In the genomic region with DNA sequence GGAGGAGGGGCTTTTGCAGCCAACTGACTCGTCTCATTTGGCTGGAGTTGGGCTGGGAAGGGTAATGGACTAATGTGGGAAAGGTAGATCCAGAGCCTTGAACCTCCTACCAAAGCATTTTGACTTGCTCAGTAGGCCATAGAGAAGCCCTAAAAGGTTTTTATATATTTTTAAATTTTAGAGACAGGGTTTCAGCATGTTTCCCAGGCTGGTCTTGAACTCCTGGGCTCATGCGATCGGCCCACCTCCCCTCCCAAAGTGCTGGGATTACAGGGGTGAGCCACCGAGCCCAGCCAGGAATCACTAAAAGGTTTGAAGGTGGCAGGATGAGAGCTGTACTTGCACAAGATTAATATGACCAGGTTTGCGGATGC, we compare ENCODE assay signal across 11 cellular contexts. TPM values are rescaled to one million over a fixed set of nuclear protein-coding genes. Genes with fewer than 3 reads are reported as not detected.
DNase-seq lines count a peak whose midpoint lies in the region; ATAC-seq, FAIRE-seq and TF ChIP-seq lines count a peak whose summit lies in the region.
"Had no signal": no experiment of that assay in that cellular context is flagged by ENCODE, and none has a peak within 500 bp of the region (broad histone marks: within the 10 kb centered on the region; RNA-seq: fewer than 3 reads in every experiment).

No MANE protein-coding gene starts in this region.

- no peak overlapping the region for H4K8ac ChIP-seq in IMR-90 (ENCODE audit: low read depth in 2 of 2, low read length in 2 of 2)

- DNase-seq in SK-N-SH: no peak
- no peak for DNase-seq in IMR-90
- DNase-seq in GM12878 (ENCODE audit: low read depth, low spot score): no peak
- no peak for DNase-seq in HFFc6
- DNase-seq in psoas muscle: no peak

- no peak overlapping the region for H2BK5ac ChIP-seq in IMR-90 (ENCODE audit: low read depth, low read length, poor library complexity, severe bottlenecking)

- H4K5ac ChIP-seq in IMR-90 (ENCODE audit: low read depth, low read length): no peak overlapping the region

- ATAC-seq in SK-N-SH treated with all-trans-retinoic acid at 6 μM for 48 hours (no peak), IMR-90 (ENCODE audit: low read depth) (no peak), GM12878 (no peak), GM18505 (IDR thresholded peaks at IDR 0.05; ENCODE audit: unreplicated experiment) (no peak), psoas muscle (no peak)

- BruUV-seq in IMR-90 (replicated peaks; lab: Mats Ljungman, UMichigan): no TSS peak
- BruUV-seq in GM12878 (replicated peaks; lab: Mats Ljungman, UMichigan): no TSS peak

- H3K9me1 ChIP-seq in IMR-90 (ENCODE audit: insufficient read depth, low read length): peaks cover 6% of the 10 kb centered on the region; the same call in 1 of the 2 replicates

- POLR2A ChIA-PET in SK-N-SH (lab: Yijun Ruan, JAX) (interaction anchor here (1.1 to 1.3 kb wide), 2 partner anchors 230 to 248 kb away, joined by 3 read pairs; no protein-coding TSS in a partner anchor), IMR-90 (lab: Charles Lee; ENCODE audit: unreplicated experiment) (no interaction called here), GM12878 (lab: Charles Lee) (interaction anchor here (0.9 to 1.7 kb wide), 4 partner anchors 12 to 342 kb away, joined by 3 to 9 read pairs (median 4); no protein-coding TSS in a partner anchor)

- dilution Hi-C loops in IMR-90 (cut with HindIII; ENCODE audit: low sequenced_read_pairs, unreplicated experiment): no loop called here

- H2BK120ac ChIP-seq in IMR-90 (ENCODE audit: low read depth, low read length): no peak overlapping the region

- no peak overlapping the region for H3K14ac ChIP-seq in IMR-90 (replicated peaks; ENCODE audit: low read depth, low read length)

- H3K56ac ChIP-seq in IMR-90 (ENCODE audit: extremely low read depth, insufficient read depth, low read length): no peak overlapping the region

- TF ChIP-seq EP300 in SK-N-SH (IDR thresholded peaks at IDR 0.05; ENCODE audit: borderline replicate concordance in 1 of 2, low read depth in 1 of 2, low read length in 1 of 2) (no peak), GM12878 (IDR thresholded peaks at IDR 0.05; ENCODE audit: borderline replicate concordance in 1 of 2, control insufficient read depth in 1 of 2, low read depth in 2 of 2, low read length in 2 of 2) (no peak)

- RAD21 ChIA-PET in GM12878 (lab: Charles Lee; ENCODE audit: unreplicated experiment): interaction anchor here (0.6 to 8.2 kb wide), 25 partner anchors 10 to 415 kb away, joined by 3 to 74 read pairs (median 4); a partner anchor contains a TSS

- H3K4me1 ChIP-seq in SK-N-SH (ENCODE audit: control insufficient read depth in 1 of 2, insufficient read depth in 2 of 2, low read depth in 1 of 2, low read length in 1 of 2): peaks cover 16 to 21% of the 10 kb centered on the region in 2 experiments; a peak in 3 of 4 replicates
- peaks cover 5% of the 10 kb centered on the region; the same call in 1 of the 2 replicates for H3K4me1 ChIP-seq in IMR-90 (ENCODE audit: control insufficient read depth, insufficient read depth, low read length)
- H3K4me1 ChIP-seq in GM12878 (ENCODE audit: control insufficient read depth, insufficient read depth, low read length): no peaks in the 10 kb centered on the region; the same call in 1 of the 2 replicates
- H3K4me1 ChIP-seq in neuron (ENCODE audit: insufficient read depth, low read length): peaks cover 24% of the 10 kb centered on the region
- H3K4me1 ChIP-seq in psoas muscle: peaks cover 10% of the 10 kb centered on the region

- TF ChIP-seq POLR2A in IMR-90 (IDR thresholded peaks at IDR 0.05; ENCODE audit: low read depth, low read length) (no peak), GM12878 (IDR thresholded peaks at IDR 0.05; ENCODE audit: low read depth, low read length) (no peak), GM18505 (IDR thresholded peaks at IDR 0.05; ENCODE audit: borderline replicate concordance, extremely low read depth, insufficient read depth, insufficient read length) (no peak)

- SMC1A ChIA-PET in GM12878 (lab: Charles Lee; ENCODE audit: uncharacterized antibody, unreplicated experiment): interaction anchor here (0.6 to 6.0 kb wide), 26 partner anchors 9 to 1755 kb away, joined by 3 to 58 read pairs (median 6); a partner anchor contains a TSS

- CTCF ChIA-PET in SK-N-SH (lab: Yijun Ruan, JAX): interaction anchor here (0.6 to 10.1 kb wide), 48 partner anchors 12 to 485 kb away, joined by 3 to 284 read pairs (median 6); a partner anchor contains a TSS
- CTCF ChIA-PET in IMR-90 (lab: Yijun Ruan, JAX): interaction anchor here (0.6 to 2.1 kb wide), 6 partner anchors 101 to 312 kb away, joined by 3 to 9 read pairs (median 3); no protein-coding TSS in a partner anchor
- CTCF ChIA-PET in GM12878 (lab: Yijun Ruan, JAX): interaction anchor here (0.7 to 19.8 kb wide), 46 partner anchors 10 to 660 kb away, joined by 3 to 291 read pairs (median 5); a partner anchor contains a TSS

- no peak overlapping the region for H2AK9ac ChIP-seq in IMR-90 (replicated peaks; ENCODE audit: low read depth, low read length, poor library complexity)

- H3K9me2 ChIP-seq in SK-N-SH: no peaks in the 10 kb centered on the region

- H3K36me3 ChIP-seq in SK-N-SH (replicated peaks in 1 of 2; ENCODE audit: control insufficient read depth in 1 of 2, insufficient read depth in 2 of 2, low read length in 1 of 2): no peaks in the 10 kb centered on the region
- H3K36me3 ChIP-seq in IMR-90 (ENCODE audit: control insufficient read depth, insufficient read depth, low read length): no peaks in the 10 kb centered on the region
- H3K36me3 ChIP-seq in GM12878 (ENCODE audit: control insufficient read depth in 2 of 2, insufficient read depth in 2 of 2, low read length in 1 of 2): no peaks in the 10 kb centered on the region
- no peaks in the 10 kb centered on the region for H3K36me3 ChIP-seq in neuron (ENCODE audit: insufficient read depth, low read length)
- H3K36me3 ChIP-seq in psoas muscle (ENCODE audit: insufficient read depth in 1 of 2, low read depth in 1 of 2): peaks cover 0 to 2% of the 10 kb centered on the region in 2 donors
- H3K36me3 ChIP-seq: sigmoid colon had no signal

- H3K4ac ChIP-seq in IMR-90 (ENCODE audit: low read depth, low read length): no peak overlapping the region

- no peak overlapping the region; the same call in 1 of the 2 replicates for H3K4me3 Mint-ChIP-seq in HFFc6

- H3K27me3 ChIP-seq in SK-N-SH (ENCODE audit: insufficient read depth): no peaks in the 10 kb centered on the region
- H3K27me3 ChIP-seq in IMR-90 (ENCODE audit: control insufficient read depth, insufficient read depth, low read length): no peaks in the 10 kb centered on the region
- no peaks in the 10 kb centered on the region for H3K27me3 ChIP-seq in GM12878 (replicated peaks in 1 of 2; ENCODE audit: control insufficient read depth in 2 of 2, insufficient read depth in 2 of 2, low read length in 1 of 2)
- no peaks in the 10 kb centered on the region for H3K27me3 ChIP-seq in neuron (ENCODE audit: insufficient read depth, low read length)
- no peaks in the 10 kb centered on the region for H3K27me3 ChIP-seq in psoas muscle (ENCODE audit: insufficient read depth in 3 of 3, low read length in 2 of 3)
- H3K27me3 ChIP-seq: sigmoid colon had no signal

- H3K79me1 ChIP-seq in IMR-90 (ENCODE audit: low read depth in 1 of 2, low read length in 2 of 2): peaks cover 6 to 13% of the 10 kb centered on the region in 2 experiments

- in situ Hi-C loops in IMR-90 (cut with MboI; ENCODE audit: low sequenced_read_pairs): no loop called here
- in situ Hi-C loops in GM12878 (cut with MboI): loop anchor here (5.0 kb wide), 3 partner anchors 227 to 312 kb away; no protein-coding TSS in a partner anchor

- H3K9me3 ChIP-seq in SK-N-SH (no peaks in the 10 kb centered on the region), IMR-90 (ENCODE audit: control insufficient read depth, insufficient read depth, low read length) (no peaks in the 10 kb centered on the region), GM12878 (replicated peaks; ENCODE audit: control insufficient read depth, insufficient read depth, low read length) (no peaks in the 10 kb centered on the region), neuron (ENCODE audit: low read length) (no peaks in the 10 kb centered on the region), psoas muscle (no peaks in the 10 kb centered on the region)
- H3K9me3 ChIP-seq: sigmoid colon had no signal

- H3K9me3 Mint-ChIP-seq in HFFc6: no peaks in the 10 kb centered on the region

- no peak overlapping the region for H4K91ac ChIP-seq in IMR-90 (ENCODE audit: insufficient read depth, low read depth, low read length)

- no peak overlapping the region for H2AK5ac ChIP-seq in IMR-90 (ENCODE audit: low read depth, low read length)

- no peak for TF ChIP-seq RAD21 in SK-N-SH (IDR thresholded peaks at IDR 0.05; ENCODE audit: low read length)
- no peak for TF ChIP-seq RAD21 in IMR-90 (IDR thresholded peaks at IDR 0.05; ENCODE audit: low read length)
- TF ChIP-seq RAD21 in GM12878 (IDR thresholded peaks at IDR 0.05; ENCODE audit: insufficient read depth, low read depth, low read length): no peak

- TF ChIP-seq CTCF in SK-N-SH (IDR thresholded peaks at IDR 0.05) (no peak), IMR-90 (conservative IDR thresholded peaks at IDR 0.05; ENCODE audit: low read depth, low read length) (no peak), GM12878 (IDR thresholded peaks at IDR 0.05 in 2 of 3, conservative IDR thresholded peaks at IDR 0.05 in 1 of 3; ENCODE audit: control insufficient read depth in 2 of 3, extremely low read depth in 1 of 3, insufficient read depth in 1 of 3, low read depth in 3 of 3, low read length in 3 of 3) (no peak), HFFc6 (IDR thresholded peaks at IDR 0.05) (no peak), psoas muscle (IDR thresholded peaks at IDR 0.05) (no peak)

- no peak overlapping the region for H3K18ac ChIP-seq in IMR-90 (ENCODE audit: low read depth, low read length)

- intact Hi-C loops in IMR-90 (cut with micrococcal nuclease) (no loop called here), GM12878 (cut with micrococcal nuclease; ENCODE audit: unreplicated experiment) (loop anchor here (2.0 to 10.0 kb wide), 7 partner anchors 187 to 660 kb away; a partner anchor contains a TSS), psoas muscle (cut with DNase I) (loop anchor here in 1 of 2 donors (2.0 to 5.0 kb wide), 3 partner anchors 227 to 314 kb away; no protein-coding TSS in a partner anchor)

- H3K4me2 ChIP-seq in SK-N-SH (peak overlapping the region; percentile 97; the same call in 1 of the 2 replicates), IMR-90 (ENCODE audit: low read depth, low read length) (no peak overlapping the region), GM12878 (ENCODE audit: control insufficient read depth, insufficient read depth) (0 out of 2 replicates have a peak overlapping the region, but pooled peaks have one; percentile 45)

- H2AFZ ChIP-seq in SK-N-SH (ENCODE audit: low read depth) (peak overlapping the region; percentile 68; the same call in 1 of the 2 replicates), IMR-90 (replicated peaks; ENCODE audit: low read length, poor library complexity) (peak overlapping the region; percentile 88), GM12878 (ENCODE audit: control insufficient read depth, low read depth, low read length) (peak overlapping the region; percentile 35), neuron (ENCODE audit: low read depth, low read length) (peak overlapping the region; percentile 27)

- no peaks in the 10 kb centered on the region for H3K36me3 Mint-ChIP-seq in HFFc6 (ENCODE audit: low read depth)

- H4K20me1 ChIP-seq in SK-N-SH (ENCODE audit: insufficient read depth): no peaks in the 10 kb centered on the region
- H4K20me1 ChIP-seq in IMR-90 (ENCODE audit: insufficient read depth, low read length): no peaks in the 10 kb centered on the region
- no peaks in the 10 kb centered on the region for H4K20me1 ChIP-seq in GM12878 (ENCODE audit: control insufficient read depth, insufficient read depth)

- H3K4me3 ChIP-seq in SK-N-SH (ENCODE audit: low read depth in 2 of 2, low read length in 1 of 2) (no peak overlapping the region), IMR-90 (ENCODE audit: insufficient read depth, low read depth, low read length) (no peak overlapping the region), GM12878 (no peak overlapping the region), neuron (ENCODE audit: low read length) (no peak overlapping the region), psoas muscle (no peak overlapping the region)
- H3K4me3 ChIP-seq: sigmoid colon had no signal

- H3K79me2 ChIP-seq in SK-N-SH (ENCODE audit: insufficient read depth) (peaks cover 18% of the 10 kb centered on the region), GM12878 (ENCODE audit: control insufficient read depth, insufficient read depth, low read length) (peaks cover 31% of the 10 kb centered on the region)

- no peak for FAIRE-seq in GM12878 (lab: Jason Lieb, UNC)
- FAIRE-seq: colon had no signal

- no peak overlapping the region for H3K23ac ChIP-seq in IMR-90 (ENCODE audit: low read depth, low read length)

- peak overlapping the region; percentile 53 to 97; a peak in 3 of 4 replicates for H3K27ac ChIP-seq in SK-N-SH (ENCODE audit: low read depth in 2 of 2, low read length in 1 of 2)
- no peak overlapping the region for H3K27ac ChIP-seq in IMR-90 (ENCODE audit: insufficient read depth, low read length)
- no peak overlapping the region for H3K27ac ChIP-seq in GM12878 (ENCODE audit: control insufficient read depth, insufficient read depth)
- H3K27ac ChIP-seq in psoas muscle: no peak overlapping the region
- H3K27ac ChIP-seq: 22Rv1, sigmoid colon had no signal

- H3K27ac Mint-ChIP-seq in HFFc6: no peak overlapping the region

- WGBS in SK-N-SH (ENCODE audit: low lambda C conversion rate): 82% methylated on average over 5 of the region's 5 CpGs
- no CpG with 5 or more reads among the region's 5 CpGs for WGBS in IMR-90 (ENCODE audit: extremely low coverage in 2 of 2, insufficient read length in 1 of 2), 2 experiments
- WGBS in GM12878 (ENCODE audit: insufficient coverage, insufficient replicate concordance, low lambda C conversion rate, missing lambda C conversion rate): 67% methylated on average over 5 of the region's 5 CpGs
- WGBS in psoas muscle, 3 donors: 72 to 74% (median 73%) methylated on average over 5 of the region's 5 CpGs

- no peak overlapping the region for H3K9ac ChIP-seq in SK-N-SH
- no peak overlapping the region for H3K9ac ChIP-seq in IMR-90 (ENCODE audit: low read depth, low read length)
- no peak overlapping the region for H3K9ac ChIP-seq in GM12878 (ENCODE audit: control insufficient read depth, insufficient read depth, low read length)

- H2BK15ac ChIP-seq in IMR-90 (ENCODE audit: low read depth, low read length): no peak overlapping the region

- H3K27me3 Mint-ChIP-seq in HFFc6 (ENCODE audit: insufficient read depth): no peaks in the 10 kb centered on the region; the same call in 1 of the 2 replicates

- peaks cover 42% of the 10 kb centered on the region for H3K4me1 Mint-ChIP-seq in HFFc6 (ENCODE audit: low read depth)

- peaks cover 24% of the 10 kb centered on the region for H3F3A ChIP-seq in SK-N-SH (replicated peaks; ENCODE audit: insufficient read depth)

- no peak overlapping the region for H2BK20ac ChIP-seq in IMR-90 (ENCODE audit: low read depth, low read length)

RNA-seq across cellular contexts. Expression of a gene that starts 2.0 kb away (rescaled TPM):
- 14.0 and 18.4 TPM in 2 replicates for polyA plus RNA-seq in SK-N-SH (2012; rRNA removed)
- polyA plus RNA-seq in SK-N-SH (2012; cell fraction: cytosol; rRNA removed): 23.1 and 29.2 TPM in 2 replicates
- 10.6 and 14.8 TPM in 2 replicates for polyA plus RNA-seq in SK-N-SH (2012; cell fraction: nucleus; rRNA removed)
- 4.1 and 5.0 TPM in 2 replicates for total RNA-seq in IMR-90 (2012; rRNA removed)
- 3.4 and 4.1 TPM in 2 replicates for polyA plus RNA-seq in IMR-90 (2012; rRNA removed)
- polyA plus RNA-seq in IMR-90 (2012; cell fraction: cytosol; rRNA removed): 0.93 and 2.8 TPM in 2 replicates
- polyA plus RNA-seq in IMR-90 (2012; cell fraction: nucleus; rRNA removed; ENCODE audit: low replicate concordance): 0.82 and 2.8 TPM in 2 replicates
- 66.8 and 74.2 TPM in 2 replicates for total RNA-seq in GM12878 (2013; cell fraction: nucleolus; rRNA removed)
- 29.3 and 36.0 TPM in 2 replicates for total RNA-seq in GM12878 (2014; rRNA removed)
- total RNA-seq in GM12878 (2014; rRNA removed; fragmentation: Illumina TruSeq; extraction: Trizol): 56.0 and 59.8 TPM in 2 replicates
- total RNA-seq in GM12878 (2021): 57.1 and 62.4 TPM in 2 replicates
- 31.7 TPM for polyA plus RNA-seq in GM12878 (2011; ENCODE audit: low read depth)
- polyA plus RNA-seq in GM12878 (2011; rRNA removed): 56.1 and 71.0 TPM in 2 replicates
- polyA plus RNA-seq in GM12878 (2011; cell fraction: cytosol; rRNA removed): 33.6 and 48.4 TPM in 2 replicates
- polyA plus RNA-seq in GM12878 (2011; cell fraction: nucleus; rRNA removed): 20.8 and 26.9 TPM in 2 replicates
- 44.8 and 50.5 TPM in 2 replicates for polyA plus RNA-seq in GM12878 (2012)
- 60.9 and 84.9 TPM in 2 replicates for polyA plus RNA-seq in GM12878 (2014; fragmentation: Illumina TruSeq; extraction: Trizol)
- polyA plus RNA-seq in GM12878 (2014; fragmentation: Nextera tagmentation; extraction: Ambion mirVana): 10 to 100 TPM; 12.2 to 24.6 TPM
- 27.0 and 27.2 TPM in 2 replicates for polyA plus RNA-seq in GM12878 (2014; rRNA removed)
- 10 to 100 TPM; 44.0 to 50.6 TPM for polyA plus RNA-seq in GM12878 (2016; fragmentation: Nextera tagmentation; extraction: Ambion mirVana)
- polyA minus RNA-seq in GM12878 (2011; rRNA and poly(A)+ RNA removed): 50.2 and 52.9 TPM in 2 replicates
- 19.9 and 22.7 TPM in 2 replicates for polyA minus RNA-seq in GM12878 (2011; cell fraction: cytosol; rRNA and poly(A)+ RNA removed)
- 15.8 and 34.8 TPM in 2 replicates for polyA minus RNA-seq in GM12878 (2011; cell fraction: nucleus; rRNA and poly(A)+ RNA removed)
- total RNA-seq in HFFc6 (2021; fragmentation: NEBNext Ultra II Directional; extraction: Animal tissue kit (Norgen Biotek cat#: 25700)): 10 to 100 TPM in 1 of 6 experiments, 1 to 10 TPM in 5; 6.9 to 11.1 (median 7.7) TPM
- 10 to 100 TPM in 1 of 4 donors, 1 to 10 TPM in 3; 6.5 to 12.3 (median 7.6) TPM for total RNA-seq in psoas muscle
- polyA plus RNA-seq in psoas muscle: 10 to 100 TPM in 1 of 3 donors, 1 to 10 TPM in 2; 4.4 to 54.7 (median 4.5) TPM

RNA-seq across cellular contexts. Expression of a gene that starts 8.7 kb away (rescaled TPM):
- polyA plus RNA-seq in SK-N-SH (2012; rRNA removed): 29.1 and 31.4 TPM in 2 replicates
- polyA plus RNA-seq in SK-N-SH (2012; cell fraction: cytosol; rRNA removed): 42.1 and 54.1 TPM in 2 replicates
- polyA plus RNA-seq in SK-N-SH (2012; cell fraction: nucleus; rRNA removed): 10.5 and 23.5 TPM in 2 replicates
- 17.9 and 48.9 TPM in 2 replicates for total RNA-seq in IMR-90 (2012; rRNA removed)
- 30.8 and 39.7 TPM in 2 replicates for polyA plus RNA-seq in IMR-90 (2012; rRNA removed)
- polyA plus RNA-seq in IMR-90 (2012; cell fraction: cytosol; rRNA removed): 8.4 and 11.2 TPM in 2 replicates
- polyA plus RNA-seq in IMR-90 (2012; cell fraction: nucleus; rRNA removed; ENCODE audit: low replicate concordance): 3.8 and 14.1 TPM in 2 replicates
- 39.0 and 45.6 TPM in 2 replicates for total RNA-seq in GM12878 (2013; cell fraction: nucleolus; rRNA removed)
- total RNA-seq in GM12878 (2014; rRNA removed): 19.8 and 21.4 TPM in 2 replicates
- total RNA-seq in GM12878 (2014; rRNA removed; fragmentation: Illumina TruSeq; extraction: Trizol): 36.2 and 37.3 TPM in 2 replicates
- 51.5 and 53.5 TPM in 2 replicates for total RNA-seq in GM12878 (2021)
- 16.5 TPM for polyA plus RNA-seq in GM12878 (2011; ENCODE audit: low read depth)
- polyA plus RNA-seq in GM12878 (2011; rRNA removed): 44.0 and 59.3 TPM in 2 replicates
- 16.3 and 17.9 TPM in 2 replicates for polyA plus RNA-seq in GM12878 (2011; cell fraction: cytosol; rRNA removed)
- polyA plus RNA-seq in GM12878 (2011; cell fraction: nucleus; rRNA removed): 13.2 and 18.5 TPM in 2 replicates
- 35.3 and 36.4 TPM in 2 replicates for polyA plus RNA-seq in GM12878 (2012)
- polyA plus RNA-seq in GM12878 (2014; fragmentation: Illumina TruSeq; extraction: Trizol): 88.0 and 105 TPM in 2 replicates
- polyA plus RNA-seq in GM12878 (2014; fragmentation: Nextera tagmentation; extraction: Ambion mirVana): 10 to 100 TPM; 21.2 to 33.0 TPM
- polyA plus RNA-seq in GM12878 (2014; rRNA removed): 48.0 and 50.9 TPM in 2 replicates
- 100 to 1,000 TPM; 139 to 149 TPM for polyA plus RNA-seq in GM12878 (2016; fragmentation: Nextera tagmentation; extraction: Ambion mirVana)
- 7.2 and 17.8 TPM in 2 replicates for polyA minus RNA-seq in GM12878 (2011; rRNA and poly(A)+ RNA removed)
- 10.3 and 10.6 TPM in 2 replicates for polyA minus RNA-seq in GM12878 (2011; cell fraction: cytosol; rRNA and poly(A)+ RNA removed)
- polyA minus RNA-seq in GM12878 (2011; cell fraction: nucleus; rRNA and poly(A)+ RNA removed): 7.9 and 18.6 TPM in 2 replicates
- total RNA-seq in HFFc6 (2021; fragmentation: NEBNext Ultra II Directional; extraction: Animal tissue kit (Norgen Biotek cat#: 25700)): 10 to 100 TPM; 62.3 to 74.4 (median 73.2) TPM
- 100 to 1,000 TPM in 3 of 4 donors, 10 to 100 TPM in 1; 66.6 to 161 (median 111) TPM for total RNA-seq in psoas muscle
- polyA plus RNA-seq in psoas muscle: 100 to 1,000 TPM in 2 of 3 donors, 10 to 100 TPM in 1; 78.7 to 281 (median 158) TPM

Comparison
In these comparisons a context has a peak if more than half of its experiments do, and no peak if none do; other contexts are left out.
1. H2AFZ ChIP-seq: peak in every context shown above with its lines; median percentile 88 in IMR-90; 68 in SK-N-SH; 35 in GM12878; 27 in neuron.
2. H3K27ac ChIP-seq: peak in SK-N-SH (2 of 2); none in IMR-90 (single experiment), GM12878 (single experiment) and psoas muscle (single experiment).